In genomic region chr17:31608659-31609254, GRCh38 we compare ENCODE assay signal across 22 cellular contexts.
DNase-seq lines count a peak whose midpoint lies in the region; ATAC-seq, FAIRE-seq and TF ChIP-seq lines count a peak whose summit lies in the region.
"Had no signal": no experiment of that assay in that cellular context is flagged by ENCODE, and none has a peak within 500 bp of the region (broad histone marks: within the 10 kb centered on the region; RNA-seq: fewer than 3 reads in every experiment).

No MANE protein-coding gene starts in this region.

- dilution Hi-C loops in keratinocyte (cut with MboI; ENCODE audit: extremely low pct_ligation_motif_present, low sequenced_read_pairs), result no loop called here

- no peak for TF ChIP-seq RAD21 in SK-N-SH (IDR thresholded peaks at IDR 0.05; ENCODE audit: low read length)

- FAIRE-seq in keratinocyte (lab: Jason Lieb, UNC), result peak; percentile 5
- FAIRE-seq: A549, GM12892, H54 had no signal

- DNase-seq in Daoy (ENCODE audit: low read depth) (peak; percentile 29), HT1080 (ENCODE audit: low read depth) (peak; percentile 29), SK-N-SH (no peak), keratinocyte (ENCODE audit: low read depth, low spot score) (no peak), lower lobe of right lung (no peak), NCI-H1436 (lab: John Stamatoyannopoulos, UW) (no peak), MV-4-11 (lab: John Stamatoyannopoulos, UW) (no peak)
- no peak for DNase-seq in activated T-cell treated with anti-CD3 and anti-CD28 coated beads, Interleukin-2, amount 50 U/mL, for 48 hours
- DNase-seq: C1 segment of cervical spinal cord; Caco-2; CD4-positive, alpha-beta memory T cell; NCI-H1105; NCI-H146; NCI-H1930; NCI-H526 treated with DMSO at 0.1 percent for 48 hours; SHP77; SW 1271 had no signal

- H2AFZ ChIP-seq in SK-N-SH (ENCODE audit: low read depth), result no peak overlapping the region
- no peak overlapping the region for H2AFZ ChIP-seq in keratinocyte (ENCODE audit: control insufficient read depth, low read length)

- TF ChIP-seq CTCF in SK-N-SH (IDR thresholded peaks at IDR 0.05) (no peak), keratinocyte (optimal IDR thresholded peaks at IDR 0.05 in 1 of 3, IDR thresholded peaks at IDR 0.05 in 1 of 3, conservative IDR thresholded peaks at IDR 0.05 in 1 of 3; ENCODE audit: extremely low read depth in 1 of 3, insufficient read depth in 2 of 3, low read length in 3 of 3) (no peak), lower lobe of right lung (IDR thresholded peaks at IDR 0.05) (no peak)

- H3K4me3 ChIP-seq in SK-N-SH (ENCODE audit: low read depth in 2 of 2, low read length in 1 of 2) (no peak overlapping the region), keratinocyte (ENCODE audit: control insufficient read depth in 2 of 3, extremely low read depth in 1 of 3, insufficient read depth in 2 of 3, low read depth in 1 of 3, low read length in 3 of 3) (no peak overlapping the region), lower lobe of right lung (no peak overlapping the region)
- H3K4me3 ChIP-seq: A549 had no signal

- H3K4me2 ChIP-seq in SK-N-SH (no peak overlapping the region), keratinocyte (ENCODE audit: control insufficient read depth, extremely low read depth, insufficient read depth, low read depth, low read length) (no peak overlapping the region)
- H3K4me2 ChIP-seq: A549 had no signal

- H3K27ac ChIP-seq in SK-N-SH (ENCODE audit: low read depth in 2 of 2, low read length in 1 of 2) (no peak overlapping the region), keratinocyte (ENCODE audit: control insufficient read depth, insufficient read depth, low read length) (no peak overlapping the region), lower lobe of right lung (no peak overlapping the region)
- H3K27ac ChIP-seq: A549, HL-60, RWPE1 had no signal

- whole genome bisulfite sequencing in SK-N-SH (ENCODE audit: low lambda C conversion rate), result 73% methylated on average over 3 of the region's 3 CpGs

- CTCF ChIA-PET in SK-N-SH (lab: Yijun Ruan, JAX), result interaction anchor here (0.7 to 2.3 kb wide), 2 partner anchors 24 to 234 kb away, joined by 3 to 7 read pairs; no protein-coding TSS in a partner anchor

- intact Hi-C loops in lower lobe of right lung (cut with DNase I), result no loop called here

- H3K9me1 ChIP-seq in keratinocyte (ENCODE audit: control insufficient read depth, extremely low read depth, insufficient read depth, low read length), result no peaks in the 10 kb centered on the region

- no peak for ATAC-seq in lower lobe of right lung
- ATAC-seq: A549 had no signal

- H3K9me2 ChIP-seq in SK-N-SH, result no peaks in the 10 kb centered on the region

- TF ChIP-seq EP300 in SK-N-SH (IDR thresholded peaks at IDR 0.05; ENCODE audit: borderline replicate concordance in 1 of 2, low read depth in 1 of 2, low read length in 1 of 2), result no peak

- H3K4me1 ChIP-seq in SK-N-SH (ENCODE audit: control insufficient read depth in 1 of 2, insufficient read depth in 2 of 2, low read depth in 1 of 2, low read length in 1 of 2) (0 out of 4 replicates have a peak, but pooled peaks cover 0 to 5% of the 10 kb centered on the region in 2 experiments), keratinocyte (ENCODE audit: control insufficient read depth, extremely low read depth, insufficient read depth, low read length) (peaks cover 7% of the 10 kb centered on the region), lower lobe of right lung (no peaks in the 10 kb centered on the region)
- H3K4me1 ChIP-seq: A549, Caco-2 had no signal

- POLR2A ChIA-PET in SK-N-SH (lab: Yijun Ruan, JAX), result no interaction called here

- H4K20me1 ChIP-seq in SK-N-SH (ENCODE audit: insufficient read depth) (no peaks in the 10 kb centered on the region), keratinocyte (ENCODE audit: control insufficient read depth, extremely low read depth, insufficient read depth, low read length) (no peaks in the 10 kb centered on the region)

- H3K27me3 ChIP-seq in SK-N-SH (ENCODE audit: insufficient read depth), result no peaks in the 10 kb centered on the region
- H3K27me3 ChIP-seq in keratinocyte (ENCODE audit: control insufficient read depth, extremely low read depth, insufficient read depth, low read length), result no peaks in the 10 kb centered on the region
- H3K27me3 ChIP-seq in lower lobe of right lung (ENCODE audit: low read depth), result no peaks in the 10 kb centered on the region

- H3K9me3 ChIP-seq in SK-N-SH, result no peaks in the 10 kb centered on the region
- no peaks in the 10 kb centered on the region for H3K9me3 ChIP-seq in keratinocyte (ENCODE audit: control insufficient read depth, low read depth, low read length)
- no peaks in the 10 kb centered on the region for H3K9me3 ChIP-seq in lower lobe of right lung
- H3K9me3 ChIP-seq: A549, Caco-2 had no signal

- H3F3A ChIP-seq in SK-N-SH (replicated peaks; ENCODE audit: insufficient read depth), result no peaks in the 10 kb centered on the region

- H3K36me3 ChIP-seq in SK-N-SH (replicated peaks in 1 of 2; ENCODE audit: control insufficient read depth in 1 of 2, insufficient read depth in 2 of 2, low read length in 1 of 2), result no peaks in the 10 kb centered on the region
- H3K36me3 ChIP-seq in keratinocyte (ENCODE audit: control insufficient read depth in 2 of 2, extremely low read depth in 1 of 2, insufficient read depth in 2 of 2, low read length in 2 of 2), result no peaks in the 10 kb centered on the region
- no peaks in the 10 kb centered on the region for H3K36me3 ChIP-seq in lower lobe of right lung

- H3K9ac ChIP-seq in SK-N-SH (no peak overlapping the region), keratinocyte (ENCODE audit: control insufficient read depth, extremely low read depth, insufficient read depth, low read length) (no peak overlapping the region)

- H3K79me2 ChIP-seq in SK-N-SH (ENCODE audit: insufficient read depth) (no peaks in the 10 kb centered on the region), keratinocyte (ENCODE audit: control insufficient read depth, insufficient read depth, low read length) (no peaks in the 10 kb centered on the region)

TF ChIP-seq in SK-N-SH, 30 proteins besides CTCF, POLR2A, EP300 and RAD21:
- TF ChIP-seq FOXM1 (IDR thresholded peaks at IDR 0.05; ENCODE audit: low read depth) (no peak), TCF12 (IDR thresholded peaks at IDR 0.05) (peak; percentile 12; the same call in 1 of the 2 replicates), IRF3 (IDR thresholded peaks at IDR 0.05; ENCODE audit: low read depth, low read length) (no peak), YY1 (IDR thresholded peaks at IDR 0.05; ENCODE audit: low read depth) (peak; percentile 68; the same call in 1 of the 2 replicates)

Comparison
In these comparisons a context has a peak if more than half of its experiments do, and no peak if none do; other contexts are left out.
1. DNase-seq: peak in Daoy (single experiment) and HT1080 (single experiment); none in SK-N-SH (single experiment), keratinocyte (single experiment), activated T-cell treated with anti-CD3 and anti-CD28 coated beads, Interleukin-2, amount 50 U/mL, for 48 hours (0 of 2), lower lobe of right lung (single experiment), NCI-H1436 (single experiment) and MV-4-11 (single experiment).